Comparison of ENCODE assay signal across 19 cellular contexts in genomic region chr20:46074006-46074405, GRCh38. TPM values are rescaled to one million over a fixed set of nuclear protein-coding genes. Genes with fewer than 3 reads are reported as not detected.
"Had no signal": no experiment of that assay in that cellular context is flagged by ENCODE, and none has a peak within 500 bp of the region (broad histone marks: within the 10 kb centered on the region; RNA-seq: fewer than 3 reads in every experiment).

No MANE protein-coding gene starts in this region.

- ATAC-seq: activated CD4-positive, alpha-beta T cell treated with anti-CD3 and anti-CD28 coated beads for 36 hours; activated CD8-positive, alpha-beta memory T cell treated with anti-CD3 and anti-CD28 coated beads, Interleukin-2, amount 10 ng/mL, durations not matched to agents 7 days and 5 days; left lung; naive thymus-derived CD8-positive, alpha-beta T cell; stimulated activated naive B cell treated with anti-CD40 and anti-IgM and Interleukin-4, amounts not matched to agents 10 μg/mL and 1 μg/mL and 100 μg/mL, for 72 hours had no signal

- H3K4me3 Mint-ChIP-seq: activated CD4-positive, alpha-beta memory T cell treated with anti-CD3 and anti-CD28 coated beads for 36 hours; activated CD4-positive, alpha-beta T cell treated with anti-CD3 and anti-CD28 coated beads for 36 hours; activated CD8-positive, alpha-beta memory T cell treated with anti-CD3 and anti-CD28 coated beads, Interleukin-2, amount 10 ng/mL, durations not matched to agents 7 days and 5 days; activated naive CD4-positive, alpha-beta T cell treated with anti-CD3 and anti-CD28 coated beads, Interleukin-2, amount 50 U/mL, for 24 hours; naive thymus-derived CD8-positive, alpha-beta T cell; stimulated activated naive B cell treated with anti-CD40 and anti-IgM and Interleukin-4, amounts not matched to agents 10 μg/mL and 1 μg/mL and 100 μg/mL, for 72 hours had no signal

- H3K27me3 Mint-ChIP-seq: activated CD4-positive, alpha-beta memory T cell treated with anti-CD3 and anti-CD28 coated beads for 36 hours; activated CD4-positive, alpha-beta T cell treated with anti-CD3 and anti-CD28 coated beads for 36 hours; activated CD8-positive, alpha-beta memory T cell treated with anti-CD3 and anti-CD28 coated beads, Interleukin-2, amount 10 ng/mL, durations not matched to agents 7 days and 5 days; activated naive CD4-positive, alpha-beta T cell treated with anti-CD3 and anti-CD28 coated beads, Interleukin-2, amount 50 U/mL, for 24 hours; stimulated activated naive B cell treated with anti-CD40 and anti-IgM and Interleukin-4, amounts not matched to agents 10 μg/mL and 1 μg/mL and 100 μg/mL, for 72 hours had no signal

- H3K9me3 Mint-ChIP-seq: activated CD4-positive, alpha-beta memory T cell treated with anti-CD3 and anti-CD28 coated beads for 36 hours; activated naive CD4-positive, alpha-beta T cell treated with anti-CD3 and anti-CD28 coated beads, Interleukin-2, amount 50 U/mL, for 24 hours; naive thymus-derived CD8-positive, alpha-beta T cell; stimulated activated naive B cell treated with anti-CD40 and anti-IgM and Interleukin-4, amounts not matched to agents 10 μg/mL and 1 μg/mL and 100 μg/mL, for 72 hours had no signal

- H3K4me1 ChIP-seq: left lung had no signal

- H3K4me3 ChIP-seq: adrenal gland, cardiac muscle cell, left lung, right atrium auricular region, tibial nerve had no signal

- H3K27me3 ChIP-seq: adrenal gland, cardiac muscle cell, foreskin keratinocyte, left lung, right atrium auricular region, tibial nerve had no signal

- H3K4me1 Mint-ChIP-seq: activated CD4-positive, alpha-beta T cell treated with anti-CD3 and anti-CD28 coated beads for 36 hours had no signal

- H3K27ac Mint-ChIP-seq: activated CD4-positive, alpha-beta memory T cell treated with anti-CD3 and anti-CD28 coated beads for 36 hours; activated CD4-positive, alpha-beta T cell treated with anti-CD3 and anti-CD28 coated beads for 36 hours; activated CD8-positive, alpha-beta memory T cell treated with anti-CD3 and anti-CD28 coated beads, Interleukin-2, amount 10 ng/mL, durations not matched to agents 7 days and 5 days; stimulated activated naive B cell treated with anti-CD40 and anti-IgM and Interleukin-4, amounts not matched to agents 10 μg/mL and 1 μg/mL and 100 μg/mL, for 72 hours had no signal

- H3K9me3 ChIP-seq: adrenal gland, left lung, right atrium auricular region, tibial nerve had no signal

- H3K27ac ChIP-seq: adrenal gland, cardiac muscle cell, foreskin keratinocyte, left lung, right atrium auricular region, VCaP had no signal

- DNase-seq: activated CD4-positive, alpha-beta memory T cell treated with anti-CD3 and anti-CD28 coated beads for 36 hours; activated CD4-positive, alpha-beta T cell treated with anti-CD3 and anti-CD28 coated beads for 36 hours; activated CD8-positive, alpha-beta memory T cell treated with anti-CD3 and anti-CD28 coated beads, Interleukin-2, amount 10 ng/mL, durations not matched to agents 7 days and 5 days; activated effector memory CD4-positive, alpha-beta T cell treated with Interleukin-2 at 50 U/mL for 16 hours; activated T-cell treated with anti-CD3 and anti-CD28 coated beads, Interleukin-2, amount 50 U/mL, for 1 hour; adrenal gland; effector CD4-positive, alpha-beta T cell; left lung; naive thymus-derived CD8-positive, alpha-beta T cell; nucleus accumbens; stimulated activated CD4-positive, alpha-beta T cell treated with anti-CD3 and anti-CD28 coated beads, Interleukin-4, amount 100 ng/mL, for 1 hour; stimulated activated naive B cell treated with anti-CD40 and anti-IgM and Interleukin-4, amounts not matched to agents 10 μg/mL and 1 μg/mL and 100 μg/mL, for 72 hours had no signal

RNA-seq across cellular contexts. Expression of gene SLC12A5, which starts 45.0 kb away (rescaled TPM):
- total RNA-seq: right atrium auricular region, skeletal muscle tissue had no signal
